Comparison of ENCODE assay signal across 8 cellular contexts in the genomic region with DNA sequence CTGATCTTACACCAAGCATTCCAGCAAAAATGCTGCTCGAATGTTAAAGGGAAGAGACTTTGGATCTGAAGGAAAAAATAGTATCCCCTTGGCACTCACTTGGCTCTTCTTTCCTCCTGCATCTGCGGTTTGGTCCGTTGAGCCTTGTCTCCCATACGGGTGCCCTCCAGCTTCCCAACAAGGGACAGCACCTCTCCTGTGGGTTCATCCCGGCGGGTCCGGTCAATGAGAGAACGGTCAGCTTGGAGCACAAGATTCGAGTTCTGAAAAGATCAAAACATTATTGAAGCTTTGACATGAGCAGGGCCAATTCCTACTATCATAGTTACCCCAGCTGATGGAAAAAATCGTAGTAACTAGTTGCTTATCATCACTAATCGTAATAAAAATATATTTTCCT. TPM values are rescaled to one million over a fixed set of nuclear protein-coding genes. Genes with fewer than 3 reads are reported as not detected.
DNase-seq lines count a peak whose midpoint lies in the region; ATAC-seq, FAIRE-seq and TF ChIP-seq lines count a peak whose summit lies in the region.

No MANE protein-coding gene starts in this region.

- peaks cover 45% of the 10 kb centered on the region for H3K79me2 ChIP-seq in keratinocyte (ENCODE audit: control insufficient read depth, insufficient read depth, low read length)

- H3K4me1 ChIP-seq in keratinocyte (ENCODE audit: control insufficient read depth, extremely low read depth, insufficient read depth, low read length) (peaks cover 13% of the 10 kb centered on the region), suprapubic skin (peaks cover 30% of the 10 kb centered on the region)

- H3K27ac Mint-ChIP-seq in T-helper 2 cell treated with Interferon-gamma antibody and Interleukin-4, amounts not matched to agents 5 μg/mL and 100 μg/mL, for 36 hours, result peak overlapping the region; percentile 94
- H3K27ac Mint-ChIP-seq in activated T-helper 2 cell treated with anti-CD3 and anti-CD28 coated beads, Interferon-gamma antibody, Interleukin-2, Interleukin-4, amounts not matched to agents 10 μg/mL and 5 μg/mL and 100 μg/mL, durations not matched to agents 14 hours and 24 hours and 36 hours, result peak overlapping the region; percentile 73

- TF ChIP-seq EP300 in suprapubic skin (IDR thresholded peaks at IDR 0.05), result no peak

- DNase-seq in T-helper 2 cell treated with Interferon-gamma antibody and Interleukin-4, amounts not matched to agents 5 μg/mL and 100 μg/mL, for 36 hours (ENCODE audit: low spot score), result no peak
- DNase-seq in T-helper 2 cell (no peak), keratinocyte (ENCODE audit: low read depth, low spot score) (no peak), suprapubic skin (ENCODE audit: low spot score in 2 of 2) (no peak), HPDE6-E6E7 (ENCODE audit: extremely low spot score) (no peak), GM10266 (ENCODE audit: extremely low spot score) (no peak)
- no peak for DNase-seq in activated T-helper 2 cell treated with anti-CD3 and anti-CD28 coated beads, Interferon-gamma antibody, Interleukin-2, Interleukin-4, amounts not matched to agents 10 μg/mL and 5 μg/mL and 100 μg/mL, durations not matched to agents 14 hours and 24 hours and 36 hours (ENCODE audit: low spot score)

- TF ChIP-seq POLR2A in suprapubic skin (IDR thresholded peaks at IDR 0.05), result no peak

- H3K27me3 ChIP-seq in keratinocyte (ENCODE audit: control insufficient read depth, extremely low read depth, insufficient read depth, low read length) (no peaks in the 10 kb centered on the region), suprapubic skin (no peaks in the 10 kb centered on the region)

- peaks cover 26% of the 10 kb centered on the region in 2 experiments for H3K36me3 ChIP-seq in keratinocyte (ENCODE audit: control insufficient read depth in 2 of 2, extremely low read depth in 1 of 2, insufficient read depth in 2 of 2, low read length in 2 of 2)
- peaks cover 42% of the 10 kb centered on the region for H3K36me3 ChIP-seq in suprapubic skin

- no peaks in the 10 kb centered on the region for H3K9me3 Mint-ChIP-seq in T-helper 2 cell treated with Interferon-gamma antibody and Interleukin-4, amounts not matched to agents 5 μg/mL and 100 μg/mL, for 36 hours
- H3K9me3 Mint-ChIP-seq in activated T-helper 2 cell treated with anti-CD3 and anti-CD28 coated beads, Interferon-gamma antibody, Interleukin-2, Interleukin-4, amounts not matched to agents 10 μg/mL and 5 μg/mL and 100 μg/mL, durations not matched to agents 14 hours and 24 hours and 36 hours, result no peaks in the 10 kb centered on the region

- WGBS in suprapubic skin, result 69% methylated on average over 11 of the region's 11 CpGs

- no peak for FAIRE-seq in keratinocyte (lab: Jason Lieb, UNC)

- no peak for TF ChIP-seq CTCF in keratinocyte (optimal IDR thresholded peaks at IDR 0.05 in 1 of 3, IDR thresholded peaks at IDR 0.05 in 1 of 3, conservative IDR thresholded peaks at IDR 0.05 in 1 of 3; ENCODE audit: extremely low read depth in 1 of 3, insufficient read depth in 2 of 3, low read length in 3 of 3)
- TF ChIP-seq CTCF in suprapubic skin (IDR thresholded peaks at IDR 0.05), result no peak
- TF ChIP-seq CTCF in GM10266 (IDR thresholded peaks at IDR 0.05; ENCODE audit: control insufficient read depth, insufficient read depth, low read depth, missing control alignments), result no peak

- no peaks in the 10 kb centered on the region for H3K9me3 ChIP-seq in keratinocyte (ENCODE audit: control insufficient read depth, low read depth, low read length)
- H3K9me3 ChIP-seq in suprapubic skin, result no peaks in the 10 kb centered on the region

- H3K4me1 Mint-ChIP-seq in T-helper 2 cell treated with Interferon-gamma antibody and Interleukin-4, amounts not matched to agents 5 μg/mL and 100 μg/mL, for 36 hours (ENCODE audit: low read depth), result peaks cover 43% of the 10 kb centered on the region
- H3K4me1 Mint-ChIP-seq in activated T-helper 2 cell treated with anti-CD3 and anti-CD28 coated beads, Interferon-gamma antibody, Interleukin-2, Interleukin-4, amounts not matched to agents 10 μg/mL and 5 μg/mL and 100 μg/mL, durations not matched to agents 14 hours and 24 hours and 36 hours (ENCODE audit: low read depth), result peaks cover 41% of the 10 kb centered on the region

- peak overlapping the region; percentile 95 for H3K4me3 Mint-ChIP-seq in T-helper 2 cell treated with Interferon-gamma antibody and Interleukin-4, amounts not matched to agents 5 μg/mL and 100 μg/mL, for 36 hours
- peak overlapping the region; percentile 95 for H3K4me3 Mint-ChIP-seq in activated T-helper 2 cell treated with anti-CD3 and anti-CD28 coated beads, Interferon-gamma antibody, Interleukin-2, Interleukin-4, amounts not matched to agents 10 μg/mL and 5 μg/mL and 100 μg/mL, durations not matched to agents 14 hours and 24 hours and 36 hours (ENCODE audit: low read depth)

- peaks cover 63% of the 10 kb centered on the region for H3K36me3 Mint-ChIP-seq in T-helper 2 cell treated with Interferon-gamma antibody and Interleukin-4, amounts not matched to agents 5 μg/mL and 100 μg/mL, for 36 hours (ENCODE audit: low read depth)
- H3K36me3 Mint-ChIP-seq in activated T-helper 2 cell treated with anti-CD3 and anti-CD28 coated beads, Interferon-gamma antibody, Interleukin-2, Interleukin-4, amounts not matched to agents 10 μg/mL and 5 μg/mL and 100 μg/mL, durations not matched to agents 14 hours and 24 hours and 36 hours (ENCODE audit: low read depth), result peaks cover 65% of the 10 kb centered on the region

- peak overlapping the region; percentile 96 for H3K9ac ChIP-seq in keratinocyte (ENCODE audit: control insufficient read depth, extremely low read depth, insufficient read depth, low read length)

- no peak for ATAC-seq in GM18520 (IDR thresholded peaks at IDR 0.05; ENCODE audit: unreplicated experiment)

- H3K9me1 ChIP-seq in keratinocyte (ENCODE audit: control insufficient read depth, extremely low read depth, insufficient read depth, low read length), result peaks cover 3% of the 10 kb centered on the region

- no peak overlapping the region for H2AFZ ChIP-seq in keratinocyte (ENCODE audit: control insufficient read depth, low read length)

- H4K20me1 ChIP-seq in keratinocyte (ENCODE audit: control insufficient read depth, extremely low read depth, insufficient read depth, low read length), result no peaks in the 10 kb centered on the region

- intact Hi-C loops in activated T-helper 2 cell treated with anti-CD3 and anti-CD28 coated beads, Interferon-gamma antibody, Interleukin-2, Interleukin-4, amounts not matched to agents 10 μg/mL and 5 μg/mL and 100 μg/mL, durations not matched to agents 14 hours and 24 hours and 36 hours (cut with micrococcal nuclease), result loop anchor here (1.0 kb wide), 4 partner anchors 17 to 40 kb away; a partner anchor contains a TSS

- H3K4me3 ChIP-seq in keratinocyte (ENCODE audit: control insufficient read depth in 2 of 3, extremely low read depth in 1 of 3, insufficient read depth in 2 of 3, low read depth in 1 of 3, low read length in 3 of 3) (peak overlapping the region; percentile 75 to 98 (median 96)), suprapubic skin (peak overlapping the region; percentile 80)

- peak overlapping the region; percentile 94 for H3K4me2 ChIP-seq in keratinocyte (ENCODE audit: control insufficient read depth, extremely low read depth, insufficient read depth, low read depth, low read length)

- H3K27ac ChIP-seq in keratinocyte (ENCODE audit: control insufficient read depth, insufficient read depth, low read length) (peak overlapping the region; percentile 94), suprapubic skin (no peak overlapping the region)

- dilution Hi-C loops in keratinocyte (cut with MboI; ENCODE audit: extremely low pct_ligation_motif_present, low sequenced_read_pairs), result no loop called here

- H3K27me3 Mint-ChIP-seq in T-helper 2 cell treated with Interferon-gamma antibody and Interleukin-4, amounts not matched to agents 5 μg/mL and 100 μg/mL, for 36 hours (ENCODE audit: low read depth), result no peaks in the 10 kb centered on the region
- H3K27me3 Mint-ChIP-seq in activated T-helper 2 cell treated with anti-CD3 and anti-CD28 coated beads, Interferon-gamma antibody, Interleukin-2, Interleukin-4, amounts not matched to agents 10 μg/mL and 5 μg/mL and 100 μg/mL, durations not matched to agents 14 hours and 24 hours and 36 hours (ENCODE audit: low read depth), result no peaks in the 10 kb centered on the region

RNA-seq across cellular contexts. Expression of a gene that starts 0.7 kb away (rescaled TPM):
- total RNA-seq in activated T-helper 2 cell treated with anti-CD3 and anti-CD28 coated beads, Interferon-gamma antibody, Interleukin-2, Interleukin-4, amounts not matched to agents 10 μg/mL and 5 μg/mL and 100 μg/mL, durations not matched to agents 14 hours and 24 hours and 36 hours, result 191 TPM in 2 replicates
- 78.4 to 97.5 TPM (median 79.4 TPM) in 3 replicates for polyA plus RNA-seq in keratinocyte
- 95.0 TPM for polyA plus RNA-seq in keratinocyte (2011; ENCODE audit: low read depth)
- polyA plus RNA-seq in keratinocyte (2011; cell fraction: cytosol; rRNA removed), result 57.6 and 67.6 TPM in 2 replicates
- 216 and 245 TPM in 2 replicates for polyA plus RNA-seq in keratinocyte (2011; cell fraction: nucleus; rRNA removed)
- 55.1 and 79.8 TPM in 2 replicates for polyA plus RNA-seq in keratinocyte (2012; ENCODE audit: low replicate concordance)
- polyA minus RNA-seq in keratinocyte, result 202 to 276 TPM (median 227 TPM) in 3 replicates
- 68.7 TPM for polyA minus RNA-seq in keratinocyte (2011; cell fraction: cytosol; rRNA and poly(A)+ RNA removed)
- polyA minus RNA-seq in keratinocyte (2011; cell fraction: nucleus; rRNA and poly(A)+ RNA removed), result 131 and 182 TPM in 2 replicates
- 100 to 1,000 TPM in 3 of 4 donors, 10 to 100 TPM in 1; 75.8 to 150 (median 110) TPM for total RNA-seq in suprapubic skin

RNA-seq across cellular contexts. Expression of a gene that starts 20.5 kb away (rescaled TPM):
- total RNA-seq in activated T-helper 2 cell treated with anti-CD3 and anti-CD28 coated beads, Interferon-gamma antibody, Interleukin-2, Interleukin-4, amounts not matched to agents 10 μg/mL and 5 μg/mL and 100 μg/mL, durations not matched to agents 14 hours and 24 hours and 36 hours, result 44.8 and 45.0 TPM in 2 replicates
- 0.28 to 0.66 TPM (median 0.58 TPM) in 3 replicates for polyA plus RNA-seq in keratinocyte
- not detected for polyA plus RNA-seq in keratinocyte (2011; ENCODE audit: low read depth)
- polyA plus RNA-seq in keratinocyte (2011; cell fraction: cytosol; rRNA removed), result 0.10 and 0.11 TPM in 2 replicates
- polyA plus RNA-seq in keratinocyte (2011; cell fraction: nucleus; rRNA removed), result 0.39 and 0.49 TPM in 2 replicates
- polyA plus RNA-seq in keratinocyte (2012; ENCODE audit: low replicate concordance), result 0.07 and 0.72 TPM in 2 replicates
- polyA minus RNA-seq in keratinocyte, result 0.20 to 0.79 TPM (median 0.26 TPM) in 3 replicates
- not detected for polyA minus RNA-seq in keratinocyte (2011; cell fraction: cytosol; rRNA and poly(A)+ RNA removed)
- polyA minus RNA-seq in keratinocyte (2011; cell fraction: nucleus; rRNA and poly(A)+ RNA removed), result not detected in 2 replicates
- total RNA-seq in suprapubic skin, result 1 to 10 TPM in 3 of 4 donors, under 1 TPM in 1; 0.86 to 2.6 (median 2.2) TPM

RNA-seq across cellular contexts. Expression of a gene that starts 31.0 kb away (rescaled TPM):
- 62.1 and 63.3 TPM in 2 replicates for total RNA-seq in activated T-helper 2 cell treated with anti-CD3 and anti-CD28 coated beads, Interferon-gamma antibody, Interleukin-2, Interleukin-4, amounts not matched to agents 10 μg/mL and 5 μg/mL and 100 μg/mL, durations not matched to agents 14 hours and 24 hours and 36 hours
- polyA plus RNA-seq in keratinocyte, result 2.1 to 21.1 TPM (median 14.4 TPM) in 3 replicates
- 0.41 TPM for polyA plus RNA-seq in keratinocyte (2011; ENCODE audit: low read depth)
- polyA plus RNA-seq in keratinocyte (2011; cell fraction: cytosol; rRNA removed), result 3.7 and 3.9 TPM in 2 replicates
- polyA plus RNA-seq in keratinocyte (2011; cell fraction: nucleus; rRNA removed), result 3.7 and 4.1 TPM in 2 replicates
- polyA plus RNA-seq in keratinocyte (2012; ENCODE audit: low replicate concordance), result 10.9 TPM in 1 of 2 replicates, not detected in the other
- polyA minus RNA-seq in keratinocyte, result 2.8 to 22.4 TPM (median 11.7 TPM) in 3 replicates
- 3.5 TPM for polyA minus RNA-seq in keratinocyte (2011; cell fraction: cytosol; rRNA and poly(A)+ RNA removed)
- 1.4 and 1.5 TPM in 2 replicates for polyA minus RNA-seq in keratinocyte (2011; cell fraction: nucleus; rRNA and poly(A)+ RNA removed)
- total RNA-seq in suprapubic skin, result 1 to 10 TPM; 1.7 to 3.9 (median 2.6) TPM

RNA-seq across cellular contexts. Expression of a gene that starts 38.6 kb away (rescaled TPM):
- 93.9 and 94.7 TPM in 2 replicates for total RNA-seq in activated T-helper 2 cell treated with anti-CD3 and anti-CD28 coated beads, Interferon-gamma antibody, Interleukin-2, Interleukin-4, amounts not matched to agents 10 μg/mL and 5 μg/mL and 100 μg/mL, durations not matched to agents 14 hours and 24 hours and 36 hours
- 67.4 to 90.9 TPM (median 76.9 TPM) in 3 replicates for polyA plus RNA-seq in keratinocyte
- polyA plus RNA-seq in keratinocyte (2011; ENCODE audit: low read depth), result 27.9 TPM
- polyA plus RNA-seq in keratinocyte (2011; cell fraction: cytosol; rRNA removed), result 68.9 and 77.2 TPM in 2 replicates
- polyA plus RNA-seq in keratinocyte (2011; cell fraction: nucleus; rRNA removed), result 90.0 and 99.6 TPM in 2 replicates
- polyA plus RNA-seq in keratinocyte (2012; ENCODE audit: low replicate concordance), result 45.4 and 51.1 TPM in 2 replicates
- polyA minus RNA-seq in keratinocyte, result 86.5 to 115 TPM (median 105 TPM) in 3 replicates
- polyA minus RNA-seq in keratinocyte (2011; cell fraction: cytosol; rRNA and poly(A)+ RNA removed), result 73.5 TPM
- polyA minus RNA-seq in keratinocyte (2011; cell fraction: nucleus; rRNA and poly(A)+ RNA removed), result 55.8 and 65.5 TPM in 2 replicates
- 100 to 1,000 TPM; 107 to 143 (median 110) TPM for total RNA-seq in suprapubic skin

RNA-seq across cellular contexts. Expression of a gene that starts 38.8 kb away (rescaled TPM):
- total RNA-seq in activated T-helper 2 cell treated with anti-CD3 and anti-CD28 coated beads, Interferon-gamma antibody, Interleukin-2, Interleukin-4, amounts not matched to agents 10 μg/mL and 5 μg/mL and 100 μg/mL, durations not matched to agents 14 hours and 24 hours and 36 hours, result 29.0 and 30.4 TPM in 2 replicates
- polyA plus RNA-seq in keratinocyte, result 30.8 to 45.6 TPM (median 35.8 TPM) in 3 replicates
- polyA plus RNA-seq in keratinocyte (2011; ENCODE audit: low read depth), result 26.4 TPM
- 35.0 and 37.6 TPM in 2 replicates for polyA plus RNA-seq in keratinocyte (2011; cell fraction: cytosol; rRNA removed)
- polyA plus RNA-seq in keratinocyte (2011; cell fraction: nucleus; rRNA removed), result 52.9 and 61.3 TPM in 2 replicates
- 23.9 and 31.5 TPM in 2 replicates for polyA plus RNA-seq in keratinocyte (2012; ENCODE audit: low replicate concordance)
- 65.0 to 153 TPM (median 74.8 TPM) in 3 replicates for polyA minus RNA-seq in keratinocyte
- 25.7 TPM for polyA minus RNA-seq in keratinocyte (2011; cell fraction: cytosol; rRNA and poly(A)+ RNA removed)
- polyA minus RNA-seq in keratinocyte (2011; cell fraction: nucleus; rRNA and poly(A)+ RNA removed), result 40.5 and 54.1 TPM in 2 replicates
- total RNA-seq in suprapubic skin, result 10 to 100 TPM; 39.3 to 66.5 (median 53.9) TPM

Comparison
In these comparisons a context has a peak if more than half of its experiments do, and no peak if none do; other contexts are left out.
1. RNA of a gene that starts 20.5 kb away (total RNA-seq): 44.8 to 45.0 TPM in activated T-helper 2 cell treated with anti-CD3 and anti-CD28 coated beads, Interferon-gamma antibody, Interleukin-2, Interleukin-4, amounts not matched to agents 10 μg/mL and 5 μg/mL and 100 μg/mL, durations not matched to agents 14 hours and 24 hours and 36 hours; 0.86 to 2.6 TPM in suprapubic skin; every median in the first group is over 10 times any median in the second.
2. RNA of a gene that starts 31.0 kb away (total RNA-seq): 62.1 to 63.3 TPM in activated T-helper 2 cell treated with anti-CD3 and anti-CD28 coated beads, Interferon-gamma antibody, Interleukin-2, Interleukin-4, amounts not matched to agents 10 μg/mL and 5 μg/mL and 100 μg/mL, durations not matched to agents 14 hours and 24 hours and 36 hours; 1.7 to 3.9 TPM in suprapubic skin; every median in the first group is over 10 times any median in the second.